9 cellular contexts compared by ENCODE assay signal in the genomic region with DNA sequence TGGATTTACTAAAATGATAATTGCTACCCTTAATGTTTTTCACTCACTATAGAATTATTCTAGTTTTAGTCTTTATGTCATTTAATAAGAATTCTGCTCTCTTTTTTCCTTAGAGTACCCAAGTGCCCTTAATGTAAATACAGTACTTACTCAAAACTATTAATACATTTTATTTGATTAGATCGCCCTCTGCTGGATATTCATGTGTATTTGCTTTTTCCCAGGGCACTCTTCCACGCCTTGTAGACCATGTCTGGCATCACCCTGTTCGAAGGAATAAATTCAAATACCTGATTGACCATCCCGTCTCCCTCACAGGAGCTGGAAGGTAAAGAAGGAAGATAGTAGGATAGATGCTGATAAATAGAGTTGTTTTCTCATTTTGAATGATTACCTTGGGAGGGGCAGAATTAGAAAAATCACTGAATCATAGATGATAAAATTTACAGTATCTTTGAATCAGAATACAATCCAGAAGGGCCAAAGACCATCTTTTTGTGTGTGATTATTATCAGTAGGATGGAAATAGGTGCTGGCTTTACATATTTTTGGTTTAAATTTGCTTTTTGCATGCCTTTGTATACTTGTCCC. TPM values are rescaled to one million over a fixed set of nuclear protein-coding genes. Genes with fewer than 3 reads are reported as not detected.
DNase-seq lines count a peak whose midpoint lies in the region; ATAC-seq and TF ChIP-seq lines count a peak whose summit lies in the region.
"Had no signal": no experiment of that assay in that cellular context is flagged by ENCODE, and none has a peak within 500 bp of the region (broad histone marks: within the 10 kb centered on the region; RNA-seq: fewer than 3 reads in every experiment).

No MANE protein-coding gene starts in this region.

- no peak overlapping the region for H3K27ac Mint-ChIP-seq in activated T-cell treated with anti-CD3 and anti-CD28 coated beads, Interleukin-2, amount 50 U/mL, for 72 hours
- H3K27ac Mint-ChIP-seq in WTC11 = no peak overlapping the region
- H3K27ac Mint-ChIP-seq: stimulated activated naive CD8-positive, alpha-beta T cell treated with anti-CD3 and anti-CD28 coated beads, Interleukin-15, Interleukin-2, amounts not matched to agents 100 ng/mL and 50 ng/mL, for 24 hours had no signal

- no peaks in the 10 kb centered on the region for H3K36me3 Mint-ChIP-seq in activated T-cell treated with anti-CD3 and anti-CD28 coated beads, Interleukin-2, amount 50 U/mL, for 72 hours (ENCODE audit: insufficient read depth in 2 of 2)
- no peaks in the 10 kb centered on the region for H3K36me3 Mint-ChIP-seq in WTC11

- H3K36me3 ChIP-seq in neutrophil = no peaks in the 10 kb centered on the region

- no peaks in the 10 kb centered on the region for H3K9me3 Mint-ChIP-seq in activated T-cell treated with anti-CD3 and anti-CD28 coated beads, Interleukin-2, amount 50 U/mL, for 72 hours
- no peaks in the 10 kb centered on the region for H3K9me3 Mint-ChIP-seq in WTC11
- H3K9me3 Mint-ChIP-seq: stimulated activated naive CD8-positive, alpha-beta T cell treated with anti-CD3 and anti-CD28 coated beads, Interleukin-15, Interleukin-2, amounts not matched to agents 100 ng/mL and 50 ng/mL, for 24 hours had no signal

- no peaks in the 10 kb centered on the region for H3K27me3 ChIP-seq in neutrophil

- H3K4me3 ChIP-seq in fibroblast of pulmonary artery (replicated peaks; ENCODE audit: low read depth, low read length) (no peak overlapping the region), neutrophil (ENCODE audit: low read depth in 1 of 2, low read length in 1 of 2) (no peak overlapping the region)

- peaks cover 9 to 11% of the 10 kb centered on the region in 2 experiments for H3K4me1 ChIP-seq in neutrophil (ENCODE audit: control insufficient read depth in 1 of 2, insufficient read depth in 1 of 2, low read depth in 1 of 2, low read length in 1 of 2)

- H3K9me3 ChIP-seq in neutrophil = no peaks in the 10 kb centered on the region

- CTCF ChIA-PET in WTC11 (lab: Charles Lee) = interaction anchor here (1.1 to 2.2 kb wide), 3 partner anchors 249 to 291 kb away, joined by 4 to 5 read pairs (median 5); no protein-coding TSS in a partner anchor

- peak; percentile 44; the same call in 1 of the 2 replicates for TF ChIP-seq CTCF in WTC11 (IDR thresholded peaks at IDR 0.05)
- peak; percentile 63 for TF ChIP-seq CTCF in fibroblast of pulmonary artery (IDR thresholded peaks at IDR 0.05; ENCODE audit: low read length, missing control alignments)
- peak; percentile 89 for TF ChIP-seq CTCF in neutrophil (IDR thresholded peaks at IDR 0.05)

- no peak overlapping the region for H3K27ac ChIP-seq in neutrophil

- POLR2A ChIA-PET in WTC11 (lab: Charles Lee) = no interaction called here

- no peak for ATAC-seq in activated T-cell treated with anti-CD3 and anti-CD28 coated beads, Interleukin-2, amount 50 U/mL, for 72 hours (replicated peaks in 1 of 2)
- ATAC-seq in HG03442 (IDR thresholded peaks at IDR 0.05; ENCODE audit: unreplicated experiment) (peak; percentile 28), WTC11 (peak; percentile 34), HG03159 (IDR thresholded peaks at IDR 0.05; ENCODE audit: unreplicated experiment) (no peak)

- DNase-seq in activated T-cell treated with anti-CD3 and anti-CD28 coated beads, Interleukin-2, amount 50 U/mL, for 72 hours = peak; percentile 24 to 47
- no peak for DNase-seq in activated T-cell treated with anti-CD3 and anti-CD28 coated beads, Interleukin-2, amount 50 U/mL, for 1 hour
- peak; percentile 76 for DNase-seq in NCI-H446 treated with DMSO at 0.1 percent for 48 hours (lab: John Stamatoyannopoulos, UW)
- no peak for DNase-seq in WTC11 (ENCODE audit: low spot score)
- peak; percentile 84 for DNase-seq in fibroblast of pulmonary artery (ENCODE audit: low read depth)

- no peak overlapping the region for H3K4me3 Mint-ChIP-seq in activated T-cell treated with anti-CD3 and anti-CD28 coated beads, Interleukin-2, amount 50 U/mL, for 72 hours
- no peak overlapping the region for H3K4me3 Mint-ChIP-seq in WTC11
- H3K4me3 Mint-ChIP-seq: stimulated activated naive CD8-positive, alpha-beta T cell treated with anti-CD3 and anti-CD28 coated beads, Interleukin-15, Interleukin-2, amounts not matched to agents 100 ng/mL and 50 ng/mL, for 24 hours had no signal

- peaks cover 13% of the 10 kb centered on the region for H3K27me3 Mint-ChIP-seq in activated T-cell treated with anti-CD3 and anti-CD28 coated beads, Interleukin-2, amount 50 U/mL, for 72 hours (ENCODE audit: low read depth)
- H3K27me3 Mint-ChIP-seq in WTC11 (ENCODE audit: low read depth) = peaks cover 3% of the 10 kb centered on the region; the same call in 1 of the 2 replicates
- H3K27me3 Mint-ChIP-seq: stimulated activated naive CD8-positive, alpha-beta T cell treated with anti-CD3 and anti-CD28 coated beads, Interleukin-15, Interleukin-2, amounts not matched to agents 100 ng/mL and 50 ng/mL, for 24 hours had no signal

- peaks cover 25% of the 10 kb centered on the region for H3K4me1 Mint-ChIP-seq in activated T-cell treated with anti-CD3 and anti-CD28 coated beads, Interleukin-2, amount 50 U/mL, for 72 hours (ENCODE audit: low read depth)
- H3K4me1 Mint-ChIP-seq in WTC11 = 0 out of 2 replicates have a peak, but pooled peaks cover 3% of the 10 kb centered on the region

TF ChIP-seq in WTC11, 78 proteins besides CTCF, POLR2A, EP300 and RAD21 (continues in another document):
- TF ChIP-seq KAT7 (CRISPR knock-in tag; IDR thresholded peaks at IDR 0.05; ENCODE audit: borderline replicate concordance) (no peak), SP1 (CRISPR knock-in tag; conservative IDR thresholded peaks at IDR 0.05) (no peak), CBFB (CRISPR knock-in tag; IDR thresholded peaks at IDR 0.05; ENCODE audit: low read depth) (no peak), FOXP1 (CRISPR knock-in tag; IDR thresholded peaks at IDR 0.05; ENCODE audit: borderline replicate concordance) (no peak), ZNF416 (CRISPR knock-in tag; IDR thresholded peaks at IDR 0.05) (no peak), RORB (CRISPR knock-in tag; IDR thresholded peaks at IDR 0.05) (no peak), NFYB (CRISPR knock-in tag; conservative IDR thresholded peaks at IDR 0.05; ENCODE audit: low read depth) (no peak), ZBTB21 (CRISPR knock-in tag; IDR thresholded peaks at IDR 0.05; ENCODE audit: borderline replicate concordance) (no peak), IRF2 (CRISPR knock-in tag; IDR thresholded peaks at IDR 0.05; ENCODE audit: borderline replicate concordance, low read depth) (no peak), JAZF1 (CRISPR knock-in tag; IDR thresholded peaks at IDR 0.05) (no peak)
- TF ChIP-seq, protein P1, sequence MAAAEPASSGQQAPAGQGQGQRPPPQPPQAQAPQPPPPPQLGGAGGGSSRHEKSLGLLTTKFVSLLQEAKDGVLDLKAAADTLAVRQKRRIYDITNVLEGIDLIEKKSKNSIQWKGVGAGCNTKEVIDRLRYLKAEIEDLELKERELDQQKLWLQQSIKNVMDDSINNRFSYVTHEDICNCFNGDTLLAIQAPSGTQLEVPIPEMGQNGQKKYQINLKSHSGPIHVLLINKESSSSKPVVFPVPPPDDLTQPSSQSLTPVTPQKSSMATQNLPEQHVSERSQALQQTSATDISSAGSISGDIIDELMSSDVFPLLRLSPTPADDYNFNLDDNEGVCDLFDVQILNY (CRISPR knock-in tag; IDR thresholded peaks at IDR 0.05) = no peak
- TF ChIP-seq, protein P2, sequence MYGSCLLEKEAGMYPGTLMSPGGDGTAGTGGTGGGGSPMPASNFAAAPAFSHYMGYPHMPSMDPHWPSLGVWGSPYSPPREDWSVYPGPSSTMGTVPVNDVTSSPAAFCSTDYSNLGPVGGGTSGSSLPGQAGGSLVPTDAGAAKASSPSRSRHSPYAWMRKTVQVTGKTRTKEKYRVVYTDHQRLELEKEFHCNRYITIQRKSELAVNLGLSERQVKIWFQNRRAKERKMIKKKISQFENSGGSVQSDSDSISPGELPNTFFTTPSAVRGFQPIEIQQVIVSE (CRISPR knock-in tag; IDR thresholded peaks at IDR 0.05; ENCODE audit: borderline replicate concordance) = no peak
- TF ChIP-seq, protein P3, sequence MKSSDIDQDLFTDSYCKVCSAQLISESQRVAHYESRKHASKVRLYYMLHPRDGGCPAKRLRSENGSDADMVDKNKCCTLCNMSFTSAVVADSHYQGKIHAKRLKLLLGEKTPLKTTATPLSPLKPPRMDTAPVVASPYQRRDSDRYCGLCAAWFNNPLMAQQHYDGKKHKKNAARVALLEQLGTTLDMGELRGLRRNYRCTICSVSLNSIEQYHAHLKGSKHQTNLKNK (CRISPR knock-in tag; IDR thresholded peaks at IDR 0.05) = no peak
- TF ChIP-seq, protein P4, sequence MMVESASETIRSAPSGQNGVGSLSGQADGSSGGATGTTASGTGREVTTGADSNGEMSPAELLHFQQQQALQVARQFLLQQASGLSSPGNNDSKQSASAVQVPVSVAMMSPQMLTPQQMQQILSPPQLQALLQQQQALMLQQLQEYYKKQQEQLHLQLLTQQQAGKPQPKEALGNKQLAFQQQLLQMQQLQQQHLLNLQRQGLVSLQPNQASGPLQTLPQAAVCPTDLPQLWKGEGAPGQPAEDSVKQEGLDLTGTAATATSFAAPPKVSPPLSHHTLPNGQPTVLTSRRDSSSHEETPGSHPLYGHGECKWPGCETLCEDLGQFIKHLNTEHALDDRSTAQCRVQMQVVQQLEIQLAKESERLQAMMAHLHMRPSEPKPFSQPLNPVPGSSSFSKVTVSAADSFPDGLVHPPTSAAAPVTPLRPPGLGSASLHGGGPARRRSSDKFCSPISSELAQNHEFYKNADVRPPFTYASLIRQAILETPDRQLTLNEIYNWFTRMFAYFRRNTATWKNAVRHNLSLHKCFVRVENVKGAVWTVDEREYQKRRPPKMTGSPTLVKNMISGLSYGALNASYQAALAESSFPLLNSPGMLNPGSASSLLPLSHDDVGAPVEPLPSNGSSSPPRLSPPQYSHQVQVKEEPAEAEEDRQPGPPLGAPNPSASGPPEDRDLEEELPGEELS (CRISPR knock-in tag; IDR thresholded peaks at IDR 0.05) = no peak
- TF ChIP-seq, protein P5, sequence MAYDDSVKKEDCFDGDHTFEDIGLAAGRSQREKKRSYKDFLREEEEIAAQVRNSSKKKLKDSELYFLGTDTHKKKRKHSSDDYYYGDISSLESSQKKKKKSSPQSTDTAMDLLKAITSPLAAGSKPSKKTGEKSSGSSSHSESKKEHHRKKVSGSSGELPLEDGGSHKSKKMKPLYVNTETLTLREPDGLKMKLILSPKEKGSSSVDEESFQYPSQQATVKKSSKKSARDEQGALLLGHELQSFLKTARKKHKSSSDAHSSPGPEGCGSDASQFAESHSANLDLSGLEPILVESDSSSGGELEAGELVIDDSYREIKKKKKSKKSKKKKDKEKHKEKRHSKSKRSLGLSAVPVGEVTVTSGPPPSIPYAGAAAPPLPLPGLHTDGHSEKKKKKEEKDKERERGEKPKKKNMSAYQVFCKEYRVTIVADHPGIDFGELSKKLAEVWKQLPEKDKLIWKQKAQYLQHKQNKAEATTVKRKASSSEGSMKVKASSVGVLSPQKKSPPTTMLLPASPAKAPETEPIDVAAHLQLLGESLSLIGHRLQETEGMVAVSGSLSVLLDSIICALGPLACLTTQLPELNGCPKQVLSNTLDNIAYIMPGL (CRISPR knock-in tag; IDR thresholded peaks at IDR 0.05) = no peak

RNA-seq across cellular contexts. Expression of a gene that starts 4.1 kb away (rescaled TPM):
- under 1 TPM; 0.43 to 0.44 TPM for total RNA-seq in activated T-cell treated with anti-CD3 and anti-CD28 coated beads, Interleukin-2, amount 50 U/mL, for 72 hours
- total RNA-seq in WTC11 (2021) = 0.18 TPM in 1 of 3 replicates, not detected in the others

Comparison
In these comparisons a context has a peak if more than half of its experiments do, and no peak if none do; other contexts are left out.
1. DNase-seq: peak in activated T-cell treated with anti-CD3 and anti-CD28 coated beads, Interleukin-2, amount 50 U/mL, for 72 hours (2 of 2), NCI-H446 treated with DMSO at 0.1 percent for 48 hours (single experiment) and fibroblast of pulmonary artery (single experiment); none in activated T-cell treated with anti-CD3 and anti-CD28 coated beads, Interleukin-2, amount 50 U/mL, for 1 hour (single experiment) and WTC11 (single experiment).
2. ATAC-seq: peak in HG03442 (single experiment) and WTC11 (single experiment); none in activated T-cell treated with anti-CD3 and anti-CD28 coated beads, Interleukin-2, amount 50 U/mL, for 72 hours (0 of 2) and HG03159 (single experiment).
3. Peak in every context shown above with its lines, with median percentiles within 50 percentile points of each other: CTCF ChIP-seq.